Comparison of ENCODE assay signal across 23 cellular contexts in the genomic region with DNA sequence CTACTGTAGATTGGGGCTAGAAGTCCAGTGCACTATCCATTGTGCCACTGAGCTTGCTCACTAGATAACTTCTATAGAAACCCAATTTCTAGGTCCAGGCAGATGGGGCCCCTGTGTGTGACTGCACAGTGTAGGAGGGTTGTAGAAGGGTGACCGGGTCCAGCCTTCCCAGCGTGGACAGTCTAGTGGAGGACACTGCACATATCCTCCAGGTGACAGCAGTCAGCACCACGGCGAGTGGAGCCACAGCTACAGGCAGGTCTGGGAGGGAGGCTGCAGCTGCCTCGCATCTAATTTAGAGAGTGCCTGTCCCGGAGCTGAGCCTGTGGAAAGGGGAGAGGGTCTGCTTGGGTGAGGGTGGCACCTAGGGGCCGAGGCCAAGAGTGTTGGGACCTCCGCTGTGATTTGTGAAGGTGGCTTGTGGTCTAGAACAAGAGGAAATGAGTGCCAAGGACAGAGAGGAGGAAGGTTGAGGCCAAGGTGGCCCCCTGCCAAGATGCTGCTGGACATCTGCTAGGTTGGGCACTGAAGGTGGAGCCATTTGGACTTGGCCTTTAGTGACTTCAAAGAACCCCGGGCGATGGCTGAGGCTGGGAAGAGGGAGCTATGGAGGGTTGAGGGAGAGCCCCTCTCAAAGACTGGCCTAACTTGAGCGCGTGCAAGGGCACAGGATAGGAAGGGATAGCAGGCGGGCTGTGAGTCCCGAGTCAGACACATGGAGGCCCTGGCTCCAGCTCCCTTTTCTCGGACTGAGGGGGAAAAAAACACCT. TPM values are rescaled to one million over a fixed set of nuclear protein-coding genes. Genes with fewer than 3 reads are reported as not detected.
DNase-seq lines count a peak whose midpoint lies in the region; ATAC-seq and TF ChIP-seq lines count a peak whose summit lies in the region.
"Had no signal": no experiment of that assay in that cellular context is flagged by ENCODE, and none has a peak within 500 bp of the region (broad histone marks: within the 10 kb centered on the region; RNA-seq: fewer than 3 reads in every experiment).

No MANE protein-coding gene starts in this region.

- no peaks in the 10 kb centered on the region for H3K4me1 Mint-ChIP-seq in T-helper 1 cell treated with Interleukin-12 subunit alpha and Interleukin-12 subunit beta and Interleukin-4 antibody, amounts not matched to agents 30 μg/mL and 1 μg/mL, for 36 hours (ENCODE audit: low read depth)
- peaks cover 8% of the 10 kb centered on the region for H3K4me1 Mint-ChIP-seq in progenitor cell of endocrine pancreas (ENCODE audit: low read depth)
- H3K4me1 Mint-ChIP-seq in CD14-positive monocyte, result no peaks in the 10 kb centered on the region

- H3K9me3 Mint-ChIP-seq in T-helper 1 cell treated with Interleukin-12 subunit alpha and Interleukin-12 subunit beta and Interleukin-4 antibody, amounts not matched to agents 30 μg/mL and 1 μg/mL, for 36 hours, result no peaks in the 10 kb centered on the region
- H3K9me3 Mint-ChIP-seq in progenitor cell of endocrine pancreas (ENCODE audit: low read depth) (no peaks in the 10 kb centered on the region), CD14-positive monocyte (no peaks in the 10 kb centered on the region)
- H3K9me3 Mint-ChIP-seq: activated T-helper 2 cell treated with anti-CD3 and anti-CD28 coated beads, Interferon-gamma antibody, Interleukin-2, Interleukin-4, amounts not matched to agents 10 μg/mL and 5 μg/mL and 100 μg/mL, durations not matched to agents 14 hours and 24 hours and 36 hours had no signal

- peak; percentile 13; the same call in 1 of the 3 replicates for ATAC-seq in RWPE2 (ENCODE audit: low read depth)
- peak; percentile 23 for ATAC-seq in esophagus mucosa
- ATAC-seq in HG03460 (IDR thresholded peaks at IDR 0.05; ENCODE audit: unreplicated experiment), result no peak
- ATAC-seq: naive thymus-derived CD8-positive, alpha-beta T cell had no signal

- peak overlapping the region; percentile 1 for H3K27ac Mint-ChIP-seq in T-helper 1 cell treated with Interleukin-12 subunit alpha and Interleukin-12 subunit beta and Interleukin-4 antibody, amounts not matched to agents 30 μg/mL and 1 μg/mL, for 36 hours
- peak overlapping the region; percentile 24 for H3K27ac Mint-ChIP-seq in progenitor cell of endocrine pancreas
- H3K27ac Mint-ChIP-seq in CD14-positive monocyte, result peak overlapping the region in 2 of 7 donors; percentile 64 to 72
- H3K27ac Mint-ChIP-seq: activated T-helper 2 cell treated with anti-CD3 and anti-CD28 coated beads, Interferon-gamma antibody, Interleukin-2, Interleukin-4, amounts not matched to agents 10 μg/mL and 5 μg/mL and 100 μg/mL, durations not matched to agents 14 hours and 24 hours and 36 hours had no signal

- H3K27me3 ChIP-seq in RWPE2 (ENCODE audit: insufficient read depth, poor library complexity, severe bottlenecking), result no peaks in the 10 kb centered on the region
- H3K27me3 ChIP-seq: breast epithelium, tibial nerve had no signal

- no peak overlapping the region for H3K4me3 ChIP-seq in RWPE2 (ENCODE audit: severe bottlenecking)
- H3K4me3 ChIP-seq: breast epithelium, tibial nerve had no signal

- intact Hi-C loops in CD14-positive monocyte (cut with micrococcal nuclease), result no loop called here

- TF ChIP-seq CTCF in RWPE2 (IDR thresholded peaks at IDR 0.05; ENCODE audit: poor library complexity, severe bottlenecking) (no peak), progenitor cell of endocrine pancreas (IDR thresholded peaks at IDR 0.05; ENCODE audit: unreplicated experiment) (no peak), CD14-positive monocyte (IDR thresholded peaks at IDR 0.05) (no peak)

- H3K4me3 Mint-ChIP-seq in T-helper 1 cell treated with Interleukin-12 subunit alpha and Interleukin-12 subunit beta and Interleukin-4 antibody, amounts not matched to agents 30 μg/mL and 1 μg/mL, for 36 hours, result no peak overlapping the region
- H3K4me3 Mint-ChIP-seq in progenitor cell of endocrine pancreas (ENCODE audit: low read depth) (no peak overlapping the region), CD14-positive monocyte (no peak overlapping the region)

- H3K27me3 Mint-ChIP-seq in T-helper 1 cell treated with Interleukin-12 subunit alpha and Interleukin-12 subunit beta and Interleukin-4 antibody, amounts not matched to agents 30 μg/mL and 1 μg/mL, for 36 hours (ENCODE audit: low read depth), result no peaks in the 10 kb centered on the region
- H3K27me3 Mint-ChIP-seq in progenitor cell of endocrine pancreas (no peaks in the 10 kb centered on the region), CD14-positive monocyte (ENCODE audit: low read depth in 3 of 3) (peaks cover 0 to 3% (median 0%) of the 10 kb centered on the region in 3 donors)
- H3K27me3 Mint-ChIP-seq: naive thymus-derived CD8-positive, alpha-beta T cell had no signal

- no peaks in the 10 kb centered on the region for H3K4me1 ChIP-seq in RWPE2 (ENCODE audit: insufficient read depth, poor library complexity, severe bottlenecking)
- H3K4me1 ChIP-seq: breast epithelium, parathyroid adenoma had no signal

- no peak overlapping the region for H3K27ac ChIP-seq in RWPE2 (ENCODE audit: poor library complexity, severe bottlenecking)
- H3K27ac ChIP-seq: breast epithelium, parathyroid adenoma, tibial nerve had no signal

- H3K36me3 Mint-ChIP-seq in T-helper 1 cell treated with Interleukin-12 subunit alpha and Interleukin-12 subunit beta and Interleukin-4 antibody, amounts not matched to agents 30 μg/mL and 1 μg/mL, for 36 hours (ENCODE audit: low read depth), result peaks cover 9% of the 10 kb centered on the region
- H3K36me3 Mint-ChIP-seq in progenitor cell of endocrine pancreas (ENCODE audit: insufficient read depth) (peaks cover 12% of the 10 kb centered on the region), CD14-positive monocyte (peaks cover 68 to 85% of the 10 kb centered on the region in 2 donors)

- DNase-seq in T-helper 1 cell (no peak), RWPE2 (ENCODE audit: low spot score) (no peak), progenitor cell of endocrine pancreas (ENCODE audit: low spot score, unreplicated experiment) (no peak), DMS 273 treated with DMSO at 0.1 percent for 48 hours (lab: John Stamatoyannopoulos, UW) (no peak), CD14-positive monocyte (ENCODE audit: low spot score) (no peak)
- DNase-seq: 8988T; activated CD4-positive, CD25-positive, alpha-beta regulatory T cell treated with anti-CD3 and anti-CD28 coated beads, Interleukin-2, amount 50 U/mL, for 72 hours; AML-193; erythroblast; foreskin melanocyte; HCEC 1CT; hippocampal formation; naive thymus-derived CD8-positive, alpha-beta T cell; NCI-H1105; NCI-H2081 treated with DMSO at 0.1 percent for 48 hours; stimulated activated naive CD4-positive, alpha-beta T cell treated with Interleukin-2 at 50 U/mL for 16 hours had no signal

- H3K36me3 ChIP-seq in RWPE2 (ENCODE audit: low read depth), result peaks cover 44% of the 10 kb centered on the region
- H3K36me3 ChIP-seq: breast epithelium had no signal

- H3K9me3 ChIP-seq in RWPE2 (ENCODE audit: severe bottlenecking), result no peaks in the 10 kb centered on the region
- H3K9me3 ChIP-seq: breast epithelium, tibial nerve had no signal

RNA-seq across cellular contexts. Expression of a gene that starts 46.0 kb away (rescaled TPM):
- total RNA-seq in esophagus mucosa (15.1 TPM), progenitor cell of endocrine pancreas (26.3 and 26.6 TPM in 2 replicates)
- 10 to 100 TPM; 12.0 to 17.3 TPM for polyA plus RNA-seq in CD14-positive monocyte
